8 cellular contexts compared by ENCODE assay signal in genomic region chr19:7515091-7515470, GRCh38. TPM values are rescaled to one million over a fixed set of nuclear protein-coding genes. Genes with fewer than 3 reads are reported as not detected.
DNase-seq lines count a peak whose midpoint lies in the region; TF ChIP-seq lines count a peak whose summit lies in the region.

No MANE protein-coding gene starts in this region.

- no peaks in the 10 kb centered on the region for H3K27me3 ChIP-seq in H9 (ENCODE audit: insufficient read depth, low read length)
- H3K27me3 ChIP-seq in iPS-20b (ENCODE audit: insufficient read depth, low read length) = no peaks in the 10 kb centered on the region
- peaks cover 0 to 6% (median 0%) of the 10 kb centered on the region in 7 donors for H3K27me3 ChIP-seq in spleen (replicated peaks in 1 of 7)

- no peak overlapping the region for H3K23ac ChIP-seq in H9 (ENCODE audit: insufficient read length, low read depth, low read length)

- peak overlapping the region; percentile 47; the same call in 1 of the 2 replicates for H3K4me3 ChIP-seq in iPS-20b (ENCODE audit: low read length)
- peak overlapping the region in 1 of 8 donors; percentile 75 for H3K4me3 ChIP-seq in spleen

- H4K5ac ChIP-seq in H9 (ENCODE audit: insufficient read length, low read depth, low read length) = no peak overlapping the region

- in situ Hi-C loops in KBM-7 (cut with MboI; ENCODE audit: low pct_unique_long_range_greater_than_20kb, low sequenced_read_pairs) = no loop called here

- TF ChIP-seq CTCF in H9 (conservative IDR thresholded peaks at IDR 0.05) (no peak), spleen (IDR thresholded peaks at IDR 0.05 in 8 of 11, conservative IDR thresholded peaks at IDR 0.05 in 3 of 11) (no peak)

- H3K23me2 ChIP-seq in H9 (ENCODE audit: insufficient read length, low read depth, low read length, poor library complexity, severe bottlenecking) = peaks cover 8% of the 10 kb centered on the region

- H3K27ac Mint-ChIP-seq in H9 = peak overlapping the region in 2 of 3 experiments; percentile 96 to 97; a peak in 4 of 7 replicates
- no peak overlapping the region for H3K27ac Mint-ChIP-seq in activated T-helper 2 cell treated with anti-CD3 and anti-CD28 coated beads, Interferon-gamma antibody, Interleukin-2, Interleukin-4, amounts not matched to agents 10 μg/mL and 5 μg/mL and 100 μg/mL, durations not matched to agents 14 hours and 24 hours and 36 hours

- no peak overlapping the region for H4K8ac ChIP-seq in H9 (replicated peaks; ENCODE audit: insufficient read length, low read depth, low read length)

- H3K4me1 Mint-ChIP-seq in H9 = peaks cover 11 to 24% of the 10 kb centered on the region in 2 experiments
- H3K4me1 Mint-ChIP-seq in activated T-helper 2 cell treated with anti-CD3 and anti-CD28 coated beads, Interferon-gamma antibody, Interleukin-2, Interleukin-4, amounts not matched to agents 10 μg/mL and 5 μg/mL and 100 μg/mL, durations not matched to agents 14 hours and 24 hours and 36 hours (ENCODE audit: low read depth) = peaks cover 4% of the 10 kb centered on the region

- H3K36me3 Mint-ChIP-seq in H9 (ENCODE audit: insufficient read depth in 1 of 3, low read depth in 3 of 3) = peaks cover 3 to 13% (median 11%) of the 10 kb centered on the region in 3 experiments; a peak in 5 of 7 replicates
- no peaks in the 10 kb centered on the region for H3K36me3 Mint-ChIP-seq in activated T-helper 2 cell treated with anti-CD3 and anti-CD28 coated beads, Interferon-gamma antibody, Interleukin-2, Interleukin-4, amounts not matched to agents 10 μg/mL and 5 μg/mL and 100 μg/mL, durations not matched to agents 14 hours and 24 hours and 36 hours (ENCODE audit: low read depth)

- no peak overlapping the region for H3K18ac ChIP-seq in H9 (ENCODE audit: insufficient read length, low read depth, low read length)

- no peak overlapping the region for H2BK20ac ChIP-seq in H9 (ENCODE audit: low read depth, low read length, poor library complexity, severe bottlenecking)

- peaks cover 6% of the 10 kb centered on the region for H3K27me3 Mint-ChIP-seq in H9 (ENCODE audit: low read depth)
- peaks cover 27% of the 10 kb centered on the region for H3K27me3 Mint-ChIP-seq in activated T-helper 2 cell treated with anti-CD3 and anti-CD28 coated beads, Interferon-gamma antibody, Interleukin-2, Interleukin-4, amounts not matched to agents 10 μg/mL and 5 μg/mL and 100 μg/mL, durations not matched to agents 14 hours and 24 hours and 36 hours (ENCODE audit: low read depth)

- H3K14ac ChIP-seq in H9 (ENCODE audit: insufficient read depth, low read length) = no peak overlapping the region

- no peak overlapping the region for H2BK15ac ChIP-seq in H9 (ENCODE audit: low read depth, low read length)

- H4K20me1 ChIP-seq in H9 (ENCODE audit: control insufficient read depth, insufficient read depth, insufficient read length) = no peaks in the 10 kb centered on the region

- H3K4ac ChIP-seq in H9 (ENCODE audit: low read depth, low read length) = no peak overlapping the region

- no peak overlapping the region for H4K91ac ChIP-seq in H9 (ENCODE audit: insufficient read length, low read depth, low read length)

- H3K4me1 ChIP-seq in H9 (ENCODE audit: insufficient read depth, low read length) = 0 out of 2 replicates have a peak, but pooled peaks cover 4% of the 10 kb centered on the region
- H3K4me1 ChIP-seq in iPS-20b (ENCODE audit: insufficient read depth, low read length) = peaks cover 5% of the 10 kb centered on the region; the same call in 1 of the 2 replicates
- H3K4me1 ChIP-seq in spleen = peaks cover 0 to 32% (median 17%) of the 10 kb centered on the region in 6 donors

- 0 out of 2 replicates have a peak, but pooled peaks cover 2% of the 10 kb centered on the region for H3K79me2 ChIP-seq in H9 (ENCODE audit: insufficient read depth, low read length)

- H3K9ac ChIP-seq in H9 (ENCODE audit: extremely low read depth, insufficient read length, low read length) (peak overlapping the region; percentile 51), iPS-20b (ENCODE audit: low read depth, low read length) (peak overlapping the region; percentile 78; the same call in 1 of the 2 replicates)

- H3K4me3 Mint-ChIP-seq in H9 = peak overlapping the region; percentile 54 to 82
- peak overlapping the region; percentile 82 for H3K4me3 Mint-ChIP-seq in activated T-helper 2 cell treated with anti-CD3 and anti-CD28 coated beads, Interferon-gamma antibody, Interleukin-2, Interleukin-4, amounts not matched to agents 10 μg/mL and 5 μg/mL and 100 μg/mL, durations not matched to agents 14 hours and 24 hours and 36 hours (ENCODE audit: low read depth)

- no peak overlapping the region for H2BK5ac ChIP-seq in H9 (ENCODE audit: insufficient read length, low read length)

- no peak overlapping the region for H3T11ph ChIP-seq in H9 (ENCODE audit: low read length)

- H3K36me3 ChIP-seq in iPS-20b (ENCODE audit: insufficient read depth, low read depth, low read length) = peaks cover 4% of the 10 kb centered on the region; the same call in 1 of the 2 replicates
- peaks cover 0 to 12% (median 6%) of the 10 kb centered on the region in 6 donors for H3K36me3 ChIP-seq in spleen

- H2BK120ac ChIP-seq in H9 (ENCODE audit: low read depth, low read length, poor library complexity, severe bottlenecking) = no peak overlapping the region

- no peaks in the 10 kb centered on the region; a peak in 1 of 5 replicates for H3K9me3 Mint-ChIP-seq in H9
- H3K9me3 Mint-ChIP-seq in activated T-helper 2 cell treated with anti-CD3 and anti-CD28 coated beads, Interferon-gamma antibody, Interleukin-2, Interleukin-4, amounts not matched to agents 10 μg/mL and 5 μg/mL and 100 μg/mL, durations not matched to agents 14 hours and 24 hours and 36 hours = no peaks in the 10 kb centered on the region

- intact Hi-C loops in activated T-helper 2 cell treated with anti-CD3 and anti-CD28 coated beads, Interferon-gamma antibody, Interleukin-2, Interleukin-4, amounts not matched to agents 10 μg/mL and 5 μg/mL and 100 μg/mL, durations not matched to agents 14 hours and 24 hours and 36 hours (cut with micrococcal nuclease) = no loop called here
- intact Hi-C loops in spleen (cut with DNase I; ENCODE audit: low total_unique reads) = no loop called here

- no peak overlapping the region for H2BK12ac ChIP-seq in H9 (ENCODE audit: insufficient read length, low read depth, low read length)

- H3K27ac ChIP-seq in H9 (ENCODE audit: insufficient read length, low read depth, low read length) (no peak overlapping the region), iPS-20b (ENCODE audit: low read length) (peak overlapping the region; percentile 52), spleen (peak overlapping the region in 6 of 8 donors; percentile 63 to 85 (median 74))

- TF ChIP-seq POLR2A in spleen (IDR thresholded peaks at IDR 0.05) = no peak

- H3K79me1 ChIP-seq in H9 (ENCODE audit: insufficient read depth, low read depth, low read length, poor library complexity, severe bottlenecking) = no peaks in the 10 kb centered on the region

- H2AFZ ChIP-seq in H9 (ENCODE audit: low read length) = no peak overlapping the region

- no peak overlapping the region for H3K4me2 ChIP-seq in H9 (ENCODE audit: insufficient read depth, insufficient read length, low read length)

- no peak for DNase-seq in H9
- DNase-seq in activated T-helper 2 cell treated with anti-CD3 and anti-CD28 coated beads, Interferon-gamma antibody, Interleukin-2, Interleukin-4, amounts not matched to agents 10 μg/mL and 5 μg/mL and 100 μg/mL, durations not matched to agents 14 hours and 24 hours and 36 hours (ENCODE audit: low spot score) = no peak
- no peak for DNase-seq in spleen
- DNase-seq in SHP77 treated with DMSO at 0.1 percent for 48 hours (lab: John Stamatoyannopoulos, UW) = no peak
- DNase-seq in SW480 (ENCODE audit: low spot score) = no peak
- DNase-seq in activated CD8-positive, alpha-beta memory T cell treated with anti-CD3 and anti-CD28 coated beads for 24 hours = no peak
- no peak for DNase-seq in KBM-7

- H3K56ac ChIP-seq in H9 (ENCODE audit: insufficient read length, low read depth, low read length) = no peak overlapping the region

- H3K9me3 ChIP-seq in H9 (ENCODE audit: control insufficient read depth, low read depth, low read length) = no peaks in the 10 kb centered on the region
- H3K9me3 ChIP-seq in iPS-20b (ENCODE audit: insufficient read depth, low read depth, low read length) = no peaks in the 10 kb centered on the region
- no peaks in the 10 kb centered on the region for H3K9me3 ChIP-seq in spleen

- WGBS in H9 (ENCODE audit: extremely low coverage, insufficient read length, low lambda C conversion rate) = no CpG with 5 or more reads among the region's 10 CpGs
- WGBS in spleen, 5 donors = 83 to 87% (median 84%) methylated on average over 10 of the region's 10 CpGs

- no peak overlapping the region for H2AK5ac ChIP-seq in H9 (ENCODE audit: insufficient read length, low read length)

RNA-seq across cellular contexts. Expression of gene ZNF358, which starts 0.8 kb away (rescaled TPM):
- 40.5 and 41.5 TPM in 2 replicates for total RNA-seq in H9 (2021)
- total RNA-seq in activated T-helper 2 cell treated with anti-CD3 and anti-CD28 coated beads, Interferon-gamma antibody, Interleukin-2, Interleukin-4, amounts not matched to agents 10 μg/mL and 5 μg/mL and 100 μg/mL, durations not matched to agents 14 hours and 24 hours and 36 hours = 5.3 and 7.9 TPM in 2 replicates
- total RNA-seq in spleen = 10 to 100 TPM; 22.8 to 50.5 (median 43.6) TPM
- polyA plus RNA-seq in spleen = 10 to 100 TPM; 23.8 to 44.6 (median 30.6) TPM

RNA-seq across cellular contexts. Expression of gene MCOLN1, which starts 7.3 kb away (rescaled TPM):
- 15.7 and 18.7 TPM in 2 replicates for total RNA-seq in H9 (2021)
- 10.3 and 11.2 TPM in 2 replicates for total RNA-seq in activated T-helper 2 cell treated with anti-CD3 and anti-CD28 coated beads, Interferon-gamma antibody, Interleukin-2, Interleukin-4, amounts not matched to agents 10 μg/mL and 5 μg/mL and 100 μg/mL, durations not matched to agents 14 hours and 24 hours and 36 hours
- 100 to 1,000 TPM in 6 of 7 donors, 10 to 100 TPM in 1; 76.9 to 166 (median 131) TPM for total RNA-seq in spleen
- polyA plus RNA-seq in spleen = 100 to 1,000 TPM in 1 of 3 donors, 10 to 100 TPM in 2; 25.1 to 106 (median 68.5) TPM

RNA-seq across cellular contexts. Expression of gene PNPLA6, which starts 20.4 kb away (rescaled TPM):
- total RNA-seq in H9 (2021) (130 and 135 TPM in 2 replicates), spleen (100 to 1,000 TPM; 125 to 225 (median 151) TPM)
- 145 and 147 TPM in 2 replicates for total RNA-seq in activated T-helper 2 cell treated with anti-CD3 and anti-CD28 coated beads, Interferon-gamma antibody, Interleukin-2, Interleukin-4, amounts not matched to agents 10 μg/mL and 5 μg/mL and 100 μg/mL, durations not matched to agents 14 hours and 24 hours and 36 hours
- polyA plus RNA-seq in spleen = 100 to 1,000 TPM in 2 of 3 donors, 10 to 100 TPM in 1; 51.0 to 142 (median 130) TPM

RNA-seq across cellular contexts. Expression of gene PEX11G, which starts 26.2 kb away (rescaled TPM):
- 2.4 and 2.8 TPM in 2 replicates for total RNA-seq in H9 (2021)
- total RNA-seq in activated T-helper 2 cell treated with anti-CD3 and anti-CD28 coated beads, Interferon-gamma antibody, Interleukin-2, Interleukin-4, amounts not matched to agents 10 μg/mL and 5 μg/mL and 100 μg/mL, durations not matched to agents 14 hours and 24 hours and 36 hours = 1.3 and 2.5 TPM in 2 replicates
- total RNA-seq in spleen = 1 to 10 TPM; 2.3 to 9.6 (median 5.2) TPM
- polyA plus RNA-seq in spleen = 1 to 10 TPM; 3.4 to 7.8 (median 4.0) TPM
